28 cellular contexts compared by ENCODE assay signal in genomic region chr9:136443087-136443486, GRCh38.
"Had no signal": no experiment of that assay in that cellular context is flagged by ENCODE, and none has a peak within 500 bp of the region (broad histone marks: within the 10 kb centered on the region; RNA-seq: fewer than 3 reads in every experiment).

No MANE protein-coding gene starts in this region.

- ATAC-seq: activated CD4-positive, CD25-positive, alpha-beta regulatory T cell treated with anti-CD3 and anti-CD28 coated beads, Interleukin-2, amount 50 U/mL, for 24 hours; activated naive CD8-positive, alpha-beta T cell treated with anti-CD3 and anti-CD28 coated beads, Interleukin-2, amount 50 U/mL, for 24 hours; activated T-cell treated with anti-CD3 and anti-CD28 coated beads, Interleukin-2, amount 50 U/mL, for 72 hours; esophagus mucosa had no signal

- H3K27ac ChIP-seq: ascending aorta, brain microvascular endothelial cell, colonic mucosa, WERI-Rb-1 had no signal

- H3K27me3 ChIP-seq: adrenal gland, ascending aorta, brain microvascular endothelial cell, colonic mucosa had no signal

- H3K27me3 Mint-ChIP-seq: activated B cell treated with CpG ODN at 0.5 μM for 24 hours; activated naive CD4-positive, alpha-beta T cell treated with anti-CD3 and anti-CD28 coated beads, Interleukin-2, amount 10 ng/mL, durations not matched to agents 7 days and 5 days; activated naive CD8-positive, alpha-beta T cell treated with anti-CD3 and anti-CD28 coated beads for 36 hours; activated naive CD8-positive, alpha-beta T cell treated with anti-CD3 and anti-CD28 coated beads, Interleukin-2, amount 50 U/mL, for 24 hours; activated T-cell treated with anti-CD3 and anti-CD28 coated beads, Interleukin-2, amount 50 U/mL, for 24 hours had no signal

- H3K4me3 ChIP-seq: adrenal gland, ascending aorta, colonic mucosa had no signal

- H3K27ac Mint-ChIP-seq: activated B cell treated with CpG ODN at 0.5 μM for 24 hours; activated naive CD8-positive, alpha-beta T cell treated with anti-CD3 and anti-CD28 coated beads for 36 hours; activated naive CD8-positive, alpha-beta T cell treated with anti-CD3 and anti-CD28 coated beads, Interleukin-2, amount 50 U/mL, for 24 hours; activated T-cell treated with anti-CD3 and anti-CD28 coated beads, Interleukin-2, amount 50 U/mL, for 72 hours had no signal

- H3K9me3 Mint-ChIP-seq: activated B cell treated with CpG ODN at 0.5 μM for 24 hours; activated naive CD4-positive, alpha-beta T cell treated with anti-CD3 and anti-CD28 coated beads, Interleukin-2, amount 10 ng/mL, durations not matched to agents 7 days and 5 days; activated naive CD8-positive, alpha-beta T cell treated with anti-CD3 and anti-CD28 coated beads for 36 hours; activated naive CD8-positive, alpha-beta T cell treated with anti-CD3 and anti-CD28 coated beads, Interleukin-2, amount 50 U/mL, for 24 hours; activated T-cell treated with anti-CD3 and anti-CD28 coated beads, Interleukin-2, amount 50 U/mL, for 24 hours; activated T-cell treated with anti-CD3 and anti-CD28 coated beads, Interleukin-2, amount 50 U/mL, for 72 hours had no signal

- DNase-seq: activated B cell treated with CpG ODN at 0.5 μM for 24 hours; activated CD4-positive, alpha-beta T cell treated with anti-CD3 and anti-CD28 coated beads for 48 hours; activated CD4-positive, alpha-beta T cell treated with anti-CD3 and anti-CD28 coated beads, Interleukin-2, amount 50 U/mL, for 1 hour; activated CD4-positive, alpha-beta T cell treated with anti-CD3 and anti-CD28 coated beads, Interleukin-2, amount 50 U/mL, for 48 hours; activated CD8-positive, alpha-beta memory T cell treated with anti-CD3 and anti-CD28 coated beads, Interleukin-2, amount 50 U/mL, for 48 hours; activated gamma-delta T cell; activated naive CD4-positive, alpha-beta T cell; activated naive CD4-positive, alpha-beta T cell treated with anti-CD3 and anti-CD28 coated beads, Interleukin-2, amount 10 ng/mL, durations not matched to agents 7 days and 5 days; activated naive CD8-positive, alpha-beta T cell treated with anti-CD3 and anti-CD28 coated beads for 36 hours; activated naive CD8-positive, alpha-beta T cell treated with anti-CD3 and anti-CD28 coated beads, Interleukin-2, amount 50 U/mL, for 24 hours; activated T-cell treated with anti-CD3 and anti-CD28 coated beads for 4 hours; activated T-cell treated with anti-CD3 and anti-CD28 coated beads, Interleukin-2, amount 50 U/mL, for 24 hours; activated T-cell treated with anti-CD3 and anti-CD28 coated beads, Interleukin-2, amount 50 U/mL, for 72 hours; brain microvascular endothelial cell; colonic mucosa; effector CD8-positive, alpha-beta T cell; foreskin fibroblast; head of caudate nucleus; hippocampal formation; T-helper 2 cell; WERI-Rb-1 had no signal

- FAIRE-seq: bronchial epithelial cell, endometrium, frontal cortex had no signal

- H3K4me3 Mint-ChIP-seq: activated B cell treated with CpG ODN at 0.5 μM for 24 hours; activated naive CD4-positive, alpha-beta T cell treated with anti-CD3 and anti-CD28 coated beads, Interleukin-2, amount 10 ng/mL, durations not matched to agents 7 days and 5 days; activated naive CD8-positive, alpha-beta T cell treated with anti-CD3 and anti-CD28 coated beads for 36 hours; activated naive CD8-positive, alpha-beta T cell treated with anti-CD3 and anti-CD28 coated beads, Interleukin-2, amount 50 U/mL, for 24 hours; activated T-cell treated with anti-CD3 and anti-CD28 coated beads, Interleukin-2, amount 50 U/mL, for 24 hours; activated T-cell treated with anti-CD3 and anti-CD28 coated beads, Interleukin-2, amount 50 U/mL, for 72 hours had no signal

- H3K9me3 ChIP-seq: adrenal gland, ascending aorta, colonic mucosa had no signal
